8 cellular contexts compared by ENCODE assay signal in the genomic region with DNA sequence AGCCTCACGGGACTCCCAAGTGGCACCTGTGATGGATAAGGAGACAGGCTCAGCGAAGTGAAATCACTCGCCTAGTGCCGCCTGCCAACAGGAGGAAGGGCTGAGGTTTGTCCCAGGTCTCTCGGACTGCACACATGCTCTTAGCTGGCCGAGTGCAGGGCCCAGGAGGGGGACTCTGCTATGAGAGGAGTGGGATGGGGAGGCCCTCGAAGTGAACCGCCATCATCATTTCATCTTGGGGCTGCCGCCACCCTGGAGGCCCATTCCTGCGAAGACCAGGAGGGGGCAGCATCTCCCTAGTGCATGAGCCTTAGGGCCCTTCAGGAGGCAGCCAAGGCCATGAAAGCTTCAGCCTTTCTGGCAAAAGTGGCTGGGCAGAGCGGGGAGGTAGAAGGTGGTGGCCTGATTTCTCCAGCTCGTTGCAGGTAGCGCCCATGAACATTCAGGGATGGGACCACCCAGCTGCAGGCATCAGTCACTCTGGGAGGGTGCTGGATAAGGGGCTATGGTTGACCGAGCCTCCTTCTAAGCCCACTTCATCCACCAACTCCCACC. TPM values are rescaled to one million over a fixed set of nuclear protein-coding genes. Genes with fewer than 3 reads are reported as not detected.
DNase-seq lines count a peak whose midpoint lies in the region; ATAC-seq, FAIRE-seq and TF ChIP-seq lines count a peak whose summit lies in the region.

No MANE protein-coding gene starts in this region.

- POLR2A ChIA-PET in BJ (lab: Charles Lee) (interaction anchor here (0.5 kb wide), 1 partner anchor 112 kb away, joined by 3 read pairs; no protein-coding TSS in a partner anchor), WTC11 (lab: Charles Lee) (interaction anchor here (0.7 to 1.3 kb wide), 2 partner anchors 16 to 95 kb away, joined by 3 read pairs; no protein-coding TSS in a partner anchor), MCF 10A (lab: Yijun Ruan, JAX) (interaction anchor here (0.7 to 2.4 kb wide), 8 partner anchors 9 to 173 kb away, joined by 3 to 25 read pairs (median 4); partner anchors contain the start of gene RASSF5)

- CTCF ChIA-PET in BJ (lab: Yijun Ruan, JAX) (interaction anchor here (0.6 to 6.9 kb wide), 41 partner anchors 10 to 492 kb away, joined by 3 to 150 read pairs (median 6); partner anchors contain the start of genes DYRK3, EIF2D and IKBKE), WTC11 (lab: Charles Lee) (interaction anchor here (0.5 to 5.1 kb wide), 43 partner anchors 9 to 697 kb away, joined by 3 to 126 read pairs (median 6); partner anchors contain the start of genes EIF2D, IKBKE and RASSF5), MCF 10A (lab: Yijun Ruan, JAX) (interaction anchor here (0.6 to 21.4 kb wide), 74 partner anchors 10 to 1554 kb away, joined by 3 to 851 read pairs (median 4); partner anchors contain the start of genes DYRK3, EIF2D, FCAMR and IKBKE)

- H3K27ac Mint-ChIP-seq in WTC11, result no peak overlapping the region
- H3K27ac Mint-ChIP-seq in MCF 10A (ENCODE audit: low read depth, unreplicated experiment), result no peak overlapping the region

- no peaks in the 10 kb centered on the region for H3K4me1 ChIP-seq in keratinocyte (ENCODE audit: control insufficient read depth, extremely low read depth, insufficient read depth, low read length)

- H3K27me3 Mint-ChIP-seq in WTC11 (ENCODE audit: low read depth) (no peaks in the 10 kb centered on the region), MCF 10A (ENCODE audit: insufficient read depth, unreplicated experiment) (no peaks in the 10 kb centered on the region)

- no peaks in the 10 kb centered on the region for H3K9me3 Mint-ChIP-seq in WTC11
- no peaks in the 10 kb centered on the region for H3K9me3 Mint-ChIP-seq in MCF 10A (ENCODE audit: unreplicated experiment)

- dilution Hi-C loops in keratinocyte (cut with MboI; ENCODE audit: extremely low pct_ligation_motif_present, low sequenced_read_pairs), result no loop called here

- H3K36me3 Mint-ChIP-seq in WTC11 (no peaks in the 10 kb centered on the region), MCF 10A (ENCODE audit: insufficient read depth, unreplicated experiment) (peaks cover 10% of the 10 kb centered on the region)

- H3K9me3 ChIP-seq in keratinocyte (ENCODE audit: control insufficient read depth, low read depth, low read length), result no peaks in the 10 kb centered on the region

- H3K4me3 Mint-ChIP-seq in WTC11 (no peak overlapping the region), MCF 10A (ENCODE audit: unreplicated experiment) (no peak overlapping the region)

- peak; percentile 53 for FAIRE-seq in keratinocyte (lab: Jason Lieb, UNC)

- BruUV-seq in MCF 10A (replicated peaks; lab: Mats Ljungman, UMichigan), result no TSS peak

- H3K4me3 ChIP-seq in BJ (ENCODE audit: low read depth, low read length) (no peak overlapping the region), keratinocyte (ENCODE audit: control insufficient read depth in 2 of 3, extremely low read depth in 1 of 3, insufficient read depth in 2 of 3, low read depth in 1 of 3, low read length in 3 of 3) (no peak overlapping the region)

- H3K4me1 Mint-ChIP-seq in WTC11 (no peaks in the 10 kb centered on the region), MCF 10A (ENCODE audit: insufficient read depth, unreplicated experiment) (no peaks in the 10 kb centered on the region)

- H3K27ac ChIP-seq in keratinocyte (ENCODE audit: control insufficient read depth, insufficient read depth, low read length), result no peak overlapping the region

- H3K27me3 ChIP-seq in BJ (ENCODE audit: control insufficient read depth, insufficient read depth, low read length) (no peaks in the 10 kb centered on the region; the same call in 1 of the 2 replicates), keratinocyte (ENCODE audit: control insufficient read depth, extremely low read depth, insufficient read depth, low read length) (no peaks in the 10 kb centered on the region)

- ATAC-seq in GM21381 (IDR thresholded peaks at IDR 0.05; ENCODE audit: unreplicated experiment), result peak; percentile 62
- peak; percentile 95 for ATAC-seq in WTC11
- no peak for ATAC-seq in GM19351 (IDR thresholded peaks at IDR 0.05; ENCODE audit: unreplicated experiment)

- H3K79me2 ChIP-seq in keratinocyte (ENCODE audit: control insufficient read depth, insufficient read depth, low read length), result no peaks in the 10 kb centered on the region

- H3K9me1 ChIP-seq in keratinocyte (ENCODE audit: control insufficient read depth, extremely low read depth, insufficient read depth, low read length), result no peaks in the 10 kb centered on the region

- H3K36me3 ChIP-seq in BJ (ENCODE audit: control insufficient read depth, insufficient read depth, low read length), result peaks cover 44% of the 10 kb centered on the region
- H3K36me3 ChIP-seq in keratinocyte (ENCODE audit: control insufficient read depth in 2 of 2, extremely low read depth in 1 of 2, insufficient read depth in 2 of 2, low read length in 2 of 2), result peaks cover 2 to 23% of the 10 kb centered on the region in 2 experiments

- DNase-seq in BJ (ENCODE audit: low read depth) (no peak), NCI-H1930 (lab: John Stamatoyannopoulos, UW) (peak; percentile 44 to 68), WTC11 (ENCODE audit: low spot score) (peak; percentile 91), MCF 10A (ENCODE audit: unreplicated experiment) (peak; percentile 89), keratinocyte (ENCODE audit: low read depth, low spot score) (no peak)
- peak; percentile 75 for DNase-seq in stimulated activated CD4-positive, alpha-beta T cell treated with anti-CD3 and anti-CD28 coated beads, Interleukin-1b, Interleukin-23, amount 100 ng/mL, for 48 hours

- intact Hi-C loops in MCF 10A (cut with micrococcal nuclease), result loop anchor here (1.0 to 5.0 kb wide), 4 partner anchors 93 to 493 kb away; no protein-coding TSS in a partner anchor

- H3K9ac ChIP-seq in keratinocyte (ENCODE audit: control insufficient read depth, extremely low read depth, insufficient read depth, low read length), result no peak overlapping the region

- H3K4me2 ChIP-seq in keratinocyte (ENCODE audit: control insufficient read depth, extremely low read depth, insufficient read depth, low read depth, low read length), result no peak overlapping the region

- no peaks in the 10 kb centered on the region for H4K20me1 ChIP-seq in keratinocyte (ENCODE audit: control insufficient read depth, extremely low read depth, insufficient read depth, low read length)

- TF ChIP-seq CTCF in BJ (IDR thresholded peaks at IDR 0.05; ENCODE audit: insufficient read depth, low read depth, low read length), result peak; percentile 98
- peak; percentile 94 for TF ChIP-seq CTCF in WTC11 (IDR thresholded peaks at IDR 0.05)
- peak; percentile 100 for TF ChIP-seq CTCF in MCF 10A (IDR thresholded peaks at IDR 0.05; ENCODE audit: unreplicated experiment)
- TF ChIP-seq CTCF in keratinocyte (optimal IDR thresholded peaks at IDR 0.05 in 1 of 3, IDR thresholded peaks at IDR 0.05 in 1 of 3, conservative IDR thresholded peaks at IDR 0.05 in 1 of 3; ENCODE audit: extremely low read depth in 1 of 3, insufficient read depth in 2 of 3, low read length in 3 of 3), result peak; percentile 94 to 99 (median 97)

- H2AFZ ChIP-seq in keratinocyte (ENCODE audit: control insufficient read depth, low read length), result no peak overlapping the region

TF ChIP-seq in WTC11, 78 proteins besides CTCF, POLR2A, EP300 and RAD21 (continues in another document):
- TF ChIP-seq, protein P1, sequence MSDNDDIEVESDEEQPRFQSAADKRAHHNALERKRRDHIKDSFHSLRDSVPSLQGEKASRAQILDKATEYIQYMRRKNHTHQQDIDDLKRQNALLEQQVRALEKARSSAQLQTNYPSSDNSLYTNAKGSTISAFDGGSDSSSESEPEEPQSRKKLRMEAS (CRISPR knock-in tag; IDR thresholded peaks at IDR 0.05), result 0 out of 2 replicates have a peak, but pooled peaks have one; percentile 30
- TF ChIP-seq RORB (CRISPR knock-in tag; IDR thresholded peaks at IDR 0.05), result no peak
- no peak for TF ChIP-seq ERG (CRISPR knock-in tag; IDR thresholded peaks at IDR 0.05)

RNA-seq across cellular contexts. Expression of gene RASSF5, which starts 17.3 kb away (rescaled TPM):
- polyA plus RNA-seq in BJ (2011; rRNA removed), result 1.2 and 2.1 TPM in 2 replicates
- polyA minus RNA-seq in BJ (2011; rRNA and poly(A)+ RNA removed), result 1.6 and 2.0 TPM in 2 replicates
- total RNA-seq in WTC11 (2021), result 1.7 to 2.1 TPM (median 1.7 TPM) in 3 replicates
- 8.3 and 9.6 TPM in 2 replicates for total RNA-seq in MCF 10A (2022)
- polyA plus RNA-seq in keratinocyte, result 2.1 to 2.5 TPM (median 2.4 TPM) in 3 replicates
- 16.8 TPM for polyA plus RNA-seq in keratinocyte (2011; ENCODE audit: low read depth)
- 2.6 and 3.1 TPM in 2 replicates for polyA plus RNA-seq in keratinocyte (2011; cell fraction: cytosol; rRNA removed)
- polyA plus RNA-seq in keratinocyte (2011; cell fraction: nucleus; rRNA removed), result 5.8 and 5.9 TPM in 2 replicates
- 2.0 and 28.9 TPM in 2 replicates for polyA plus RNA-seq in keratinocyte (2012; ENCODE audit: low replicate concordance)
- 3.2 to 6.7 TPM (median 3.9 TPM) in 3 replicates for polyA minus RNA-seq in keratinocyte
- 4.4 TPM for polyA minus RNA-seq in keratinocyte (2011; cell fraction: cytosol; rRNA and poly(A)+ RNA removed)
- polyA minus RNA-seq in keratinocyte (2011; cell fraction: nucleus; rRNA and poly(A)+ RNA removed), result 3.1 and 6.7 TPM in 2 replicates

RNA-seq across cellular contexts. Expression of gene IKBKE, which starts 19.8 kb away (rescaled TPM):
- polyA plus RNA-seq in BJ (2011; rRNA removed), result 13.0 and 23.0 TPM in 2 replicates
- polyA minus RNA-seq in BJ (2011; rRNA and poly(A)+ RNA removed), result 18.2 and 32.1 TPM in 2 replicates
- 7.8 to 8.1 TPM (median 8.0 TPM) in 3 replicates for total RNA-seq in WTC11 (2021)
- total RNA-seq in MCF 10A (2022), result 7.1 and 12.1 TPM in 2 replicates
- polyA plus RNA-seq in keratinocyte, result 8.2 to 10.5 TPM (median 8.9 TPM) in 3 replicates
- 2.0 TPM for polyA plus RNA-seq in keratinocyte (2011; ENCODE audit: low read depth)
- 6.3 and 9.3 TPM in 2 replicates for polyA plus RNA-seq in keratinocyte (2011; cell fraction: cytosol; rRNA removed)
- 12.2 and 13.0 TPM in 2 replicates for polyA plus RNA-seq in keratinocyte (2011; cell fraction: nucleus; rRNA removed)
- polyA plus RNA-seq in keratinocyte (2012; ENCODE audit: low replicate concordance), result 3.1 and 11.8 TPM in 2 replicates
- 14.6 to 17.9 TPM (median 14.9 TPM) in 3 replicates for polyA minus RNA-seq in keratinocyte
- 9.4 TPM for polyA minus RNA-seq in keratinocyte (2011; cell fraction: cytosol; rRNA and poly(A)+ RNA removed)
- 7.8 and 9.0 TPM in 2 replicates for polyA minus RNA-seq in keratinocyte (2011; cell fraction: nucleus; rRNA and poly(A)+ RNA removed)

Comparison
In these comparisons a context has a peak if more than half of its experiments do, and no peak if none do; other contexts are left out.
1. DNase-seq: peak in NCI-H1930 (2 of 2), WTC11 (single experiment), MCF 10A (single experiment) and stimulated activated CD4-positive, alpha-beta T cell treated with anti-CD3 and anti-CD28 coated beads, Interleukin-1b, Interleukin-23, amount 100 ng/mL, for 48 hours (single experiment); none in BJ (single experiment) and keratinocyte (single experiment).
2. Peak in every context shown above with its lines, with median percentiles within 50 percentile points of each other: CTCF ChIP-seq.